Comparison of ENCODE assay signal across 16 cellular contexts in the genomic region with DNA sequence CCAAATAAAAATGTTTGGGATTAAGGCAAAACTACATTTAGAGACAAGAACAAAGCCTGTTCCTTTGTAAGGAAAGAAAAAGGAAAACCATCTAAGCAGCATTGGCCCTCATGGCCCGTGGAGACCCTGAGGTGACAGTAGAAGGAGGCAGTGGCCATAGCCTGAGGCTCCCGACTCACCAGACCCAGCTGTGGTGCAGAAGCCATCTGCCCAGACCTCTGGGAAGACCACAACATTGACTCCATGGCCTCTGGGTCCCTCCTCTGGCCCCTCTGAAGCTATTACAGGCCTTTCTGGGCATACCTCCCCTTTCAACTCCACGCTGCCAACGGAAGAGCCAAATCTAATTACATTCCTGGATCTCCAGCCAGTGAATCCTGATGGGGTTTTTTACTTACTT. TPM values are rescaled to one million over a fixed set of nuclear protein-coding genes. Genes with fewer than 3 reads are reported as not detected.
A peak's percentile ranks its signal among the peaks of the same experiment; 100 is the strongest.
DNase-seq lines count a peak whose midpoint lies in the region; ATAC-seq, FAIRE-seq and TF ChIP-seq lines count a peak whose summit lies in the region.
"Had no signal": no experiment of that assay in that cellular context is flagged by ENCODE, and none has a peak within 500 bp of the region (broad histone marks: within the 10 kb centered on the region; RNA-seq: fewer than 3 reads in every experiment).

No MANE protein-coding gene starts in this region.

- no peak overlapping the region for H3K18ac ChIP-seq in trophoblast cell (ENCODE audit: low read length)

- CTCF ChIA-PET in K562 (lab: Yijun Ruan, JAX; ENCODE audit: low intra/inter-chr PET ratio), result interaction anchor here (0.6 to 2.7 kb wide), 10 partner anchors 9 to 219 kb away, joined by 3 to 25 read pairs (median 3); no protein-coding TSS in a partner anchor

- no peak overlapping the region for H4K91ac ChIP-seq in trophoblast cell (ENCODE audit: low read depth, low read length)

- H3K9ac ChIP-seq in K562 (ENCODE audit: insufficient read depth in 1 of 2, low read depth in 2 of 2, low read length in 2 of 2) (peak overlapping the region in 1 of 2 experiments; percentile 81; a peak in 2 of 4 replicates), trophoblast cell (ENCODE audit: low read length) (no peak overlapping the region)

- H4K8ac ChIP-seq in trophoblast cell (ENCODE audit: low read depth, low read length), result no peak overlapping the region

- DNase-seq in DMS153 (lab: John Stamatoyannopoulos, UW) (peak; percentile 1), DMS153 treated with DMSO at 0.1 percent for 48 hours (lab: John Stamatoyannopoulos, UW; ENCODE audit: unreplicated experiment) (no peak), NCI-H146 treated with DMSO at 0.1 percent for 48 hours (lab: John Stamatoyannopoulos, UW; ENCODE audit: unreplicated experiment) (peak; percentile 2), K562 (ENCODE audit: extremely low read depth in 1 of 4, low spot score in 3 of 4) (peak; percentile 84 to 87 (median 86)), trophoblast cell (peak; percentile 53 to 67), cerebellar nuclear complex (lab: John Stamatoyannopoulos, UW) (no peak), ureter (ENCODE audit: low spot score) (no peak)
- DNase-seq: 8988T; activated CD4-positive, alpha-beta T cell treated with anti-CD3 and anti-CD28 coated beads, Interleukin-2, amount 10 ng/mL, durations not matched to agents 24 days and 14 days; activated naive CD4-positive, alpha-beta T cell treated with anti-CD3 and anti-CD28 coated beads for 36 hours; central memory CD4-positive, alpha-beta T cell had no signal

- intact Hi-C loops in K562 (cut with micrococcal nuclease), result loop anchor here (1.0 to 10.0 kb wide), 4 partner anchors 88 to 918 kb away; a partner anchor contains a TSS

- no peak overlapping the region for H3K14ac ChIP-seq in trophoblast cell (ENCODE audit: low read length)

- H3K79me2 ChIP-seq in K562 (ENCODE audit: control insufficient read depth, insufficient read depth, low read length) (peaks cover 87% of the 10 kb centered on the region), trophoblast cell (ENCODE audit: control insufficient read depth, insufficient read depth, low read length, poor library complexity) (no peaks in the 10 kb centered on the region)

- WGBS in K562 (ENCODE audit: insufficient coverage, low coverage, missing lambda C conversion rate), result 84% methylated on average over 4 of the region's 4 CpGs
- no CpG with 5 or more reads among the region's 4 CpGs for WGBS in trophoblast cell (ENCODE audit: extremely low coverage, insufficient coverage, insufficient read length)

- H3K36me3 ChIP-seq in K562 (ENCODE audit: control insufficient read depth, insufficient read depth, low read length) (peaks cover 97% of the 10 kb centered on the region), trophoblast cell (ENCODE audit: control insufficient read depth in 1 of 2, insufficient read depth in 2 of 2, low read length in 2 of 2) (no peaks in the 10 kb centered on the region)

- POLR2A ChIA-PET in K562 (lab: Yijun Ruan, JAX), result interaction anchor here (0.7 to 15.3 kb wide), 13 partner anchors 13 to 352 kb away, joined by 3 to 708 read pairs (median 4); a partner anchor contains a TSS

- H2AFZ ChIP-seq in K562 (ENCODE audit: low read depth, low read length), result no peak overlapping the region
- no peak overlapping the region for H2AFZ ChIP-seq in trophoblast cell (ENCODE audit: insufficient read depth, low read length, poor library complexity)

- H3K4me2 ChIP-seq in K562 (ENCODE audit: insufficient read depth, low read length) (peak overlapping the region; percentile 8; the same call in 1 of the 2 replicates), trophoblast cell (ENCODE audit: low read length) (no peak overlapping the region)

- no peak overlapping the region for H3K4ac ChIP-seq in trophoblast cell (ENCODE audit: low read depth, low read length)

- TF ChIP-seq EP300 in K562 (IDR thresholded peaks at IDR 0.05; ENCODE audit: low read length), result no peak

- H3K9me3 ChIP-seq in K562 (replicated peaks; ENCODE audit: control insufficient read depth, insufficient read depth, low read depth, low read length) (no peaks in the 10 kb centered on the region), trophoblast cell (ENCODE audit: insufficient read depth, low read depth, low read length) (peaks cover 28% of the 10 kb centered on the region)

- H3K27ac ChIP-seq in K562 (ENCODE audit: extremely low read depth, low read depth, low read length) (peak overlapping the region; percentile 2; the same call in 2 of the 3 replicates), trophoblast cell (ENCODE audit: low read depth, low read length) (no peak overlapping the region)

- no peak overlapping the region for H2AK5ac ChIP-seq in trophoblast cell (ENCODE audit: low read length)

- no peak overlapping the region for H2BK5ac ChIP-seq in trophoblast cell (ENCODE audit: low read depth, low read length, poor library complexity)

- TF ChIP-seq POLR2A in K562 (conservative IDR thresholded peaks at IDR 0.05), result no peak

- peaks cover 52 to 63% of the 10 kb centered on the region in 2 experiments for H3K4me1 ChIP-seq in K562 (replicated peaks in 1 of 2; ENCODE audit: control insufficient read depth in 2 of 2, insufficient read depth in 2 of 2, low read length in 2 of 2)
- no peaks in the 10 kb centered on the region for H3K4me1 ChIP-seq in trophoblast cell (ENCODE audit: control insufficient read depth in 1 of 2, insufficient read depth in 2 of 2, low read length in 2 of 2)

- no peak overlapping the region for H3K23ac ChIP-seq in trophoblast cell (ENCODE audit: low read length)

- H3K4me3 ChIP-seq in K562, result no peak overlapping the region
- no peak overlapping the region for H3K4me3 ChIP-seq in trophoblast cell (ENCODE audit: low read depth, low read length)

- H3K79me1 ChIP-seq in trophoblast cell (ENCODE audit: low read length), result no peaks in the 10 kb centered on the region

- no TSS peak for BruUV-seq in K562 (replicated peaks; lab: Mats Ljungman, UMichigan)

- ATAC-seq in K562, result peak; percentile 21
- no peak for ATAC-seq in GM19035 (IDR thresholded peaks at IDR 0.05; ENCODE audit: unreplicated experiment)
- ATAC-seq: esophagus mucosa, sciatic nerve had no signal

- no peak overlapping the region for H2BK120ac ChIP-seq in trophoblast cell (ENCODE audit: insufficient read depth, low read length, poor library complexity)

- H3K27me3 ChIP-seq in K562 (ENCODE audit: control insufficient read depth in 2 of 2, insufficient read depth in 2 of 2, low read length in 2 of 2) (no peaks in the 10 kb centered on the region), trophoblast cell (ENCODE audit: insufficient read depth, low read length) (peaks cover 5% of the 10 kb centered on the region)

- FAIRE-seq in K562 (lab: Jason Lieb, UNC), result no peak
- FAIRE-seq: islet of Langerhans had no signal

- peaks cover 87% of the 10 kb centered on the region for H4K20me1 ChIP-seq in K562 (replicated peaks; ENCODE audit: control insufficient read depth, insufficient read depth, low read length)

- no peak for TF ChIP-seq CTCF in K562 (IDR thresholded peaks at IDR 0.05 in 2 of 3, conservative IDR thresholded peaks at IDR 0.05 in 1 of 3; ENCODE audit: insufficient read depth in 2 of 3, low read depth in 1 of 3, low read length in 3 of 3)

- no peak overlapping the region for H2BK12ac ChIP-seq in trophoblast cell (ENCODE audit: low read length)

- H3K9me1 ChIP-seq in K562 (ENCODE audit: control insufficient read depth, insufficient read depth, low read length), result peaks cover 70% of the 10 kb centered on the region

- in situ Hi-C loops in K562 (cut with MboI), result no loop called here

- TF ChIP-seq RAD21 in K562 (CRISPR knock-in tag; conservative IDR thresholded peaks at IDR 0.05 in 1 of 2, IDR thresholded peaks at IDR 0.05 in 1 of 2), result no peak

- H4K12ac ChIP-seq in trophoblast cell (ENCODE audit: low read depth, low read length), result no peak overlapping the region

RNA-seq across cellular contexts. Expression of a gene that starts 6.4 kb away (rescaled TPM):
- total RNA-seq in K562 (2011; cell fraction: chromatin; rRNA removed; ENCODE audit: low replicate concordance), result 1,035 and 1,246 TPM in 2 replicates
- 1,013 and 1,088 TPM in 2 replicates for total RNA-seq in K562 (2011; cell fraction: nucleolus; rRNA removed)
- total RNA-seq in K562 (2011; cell fraction: nucleoplasm; rRNA removed), result 943 and 1,014 TPM in 2 replicates
- 968 and 1,107 TPM in 2 replicates for total RNA-seq in K562 (2014; rRNA removed)
- total RNA-seq in K562 (2014; rRNA removed; fragmentation: Illumina TruSeq; extraction: Trizol), result 993 and 1,024 TPM in 2 replicates
- 1,048 and 1,089 TPM in 2 replicates for total RNA-seq in K562 (2015; rRNA removed; fragmentation: Illumina TruSeq; extraction: Trizol)
- 1,138 and 1,201 TPM in 2 replicates for total RNA-seq in K562 (2021)
- 2,141 and 2,474 TPM in 2 replicates for polyA plus RNA-seq in K562 (2011; rRNA removed)
- 2,488 and 2,726 TPM in 2 replicates for polyA plus RNA-seq in K562 (2011; cell fraction: cytosol; rRNA removed)
- polyA plus RNA-seq in K562 (2011; cell fraction: nucleus; rRNA removed), result 3,679 and 4,057 TPM in 2 replicates
- polyA plus RNA-seq in K562 (2012), result 1,108 and 1,453 TPM in 2 replicates
- polyA plus RNA-seq in K562 (2014; fragmentation: Illumina TruSeq; extraction: Trizol), result 1,536 and 1,589 TPM in 2 replicates
- 1,000 to 10,000 TPM in 1 of 2 experiments, 100 to 1,000 TPM in 1; 662 to 1,142 TPM for polyA plus RNA-seq in K562 (2014; fragmentation: Nextera tagmentation; extraction: Ambion mirVana)
- polyA plus RNA-seq in K562 (2014; rRNA removed), result 1,519 and 1,644 TPM in 2 replicates
- polyA minus RNA-seq in K562 (2011; rRNA and poly(A)+ RNA removed), result 1,022 and 1,144 TPM in 2 replicates
- 512 and 653 TPM in 2 replicates for polyA minus RNA-seq in K562 (2011; cell fraction: cytosol; rRNA and poly(A)+ RNA removed)
- polyA minus RNA-seq in K562 (2011; cell fraction: nucleus; rRNA and poly(A)+ RNA removed), result 275 and 419 TPM in 2 replicates
- not detected in 2 replicates for polyA plus RNA-seq in trophoblast cell (2013)
- not detected for total RNA-seq in ureter
- total RNA-seq: activated CD4-positive, alpha-beta T cell treated with anti-CD3 and anti-CD28 coated beads, Interleukin-2, amount 10 ng/mL, durations not matched to agents 24 days and 14 days; activated naive CD4-positive, alpha-beta T cell treated with anti-CD3 and anti-CD28 coated beads for 36 hours; esophagus mucosa; temporal lobe had no signal

RNA-seq across cellular contexts. Expression of a gene that starts 32.6 kb away (rescaled TPM):
- 19.9 and 41.5 TPM in 2 replicates for total RNA-seq in K562 (2011; cell fraction: chromatin; rRNA removed; ENCODE audit: low replicate concordance)
- total RNA-seq in K562 (2011; cell fraction: nucleolus; rRNA removed), result 18.2 and 19.2 TPM in 2 replicates
- total RNA-seq in K562 (2011; cell fraction: nucleoplasm; rRNA removed), result 14.1 and 20.2 TPM in 2 replicates
- total RNA-seq in K562 (2014; rRNA removed) (19.0 and 19.8 TPM in 2 replicates), K562 (2014; rRNA removed; fragmentation: Illumina TruSeq; extraction: Trizol) (36.3 and 37.4 TPM in 2 replicates), K562 (2015; rRNA removed; fragmentation: Illumina TruSeq; extraction: Trizol) (35.8 and 38.2 TPM in 2 replicates), K562 (2021) (23.4 and 24.4 TPM in 2 replicates), ureter (not detected)
- polyA plus RNA-seq in K562 (2011; rRNA removed) (20.8 and 23.4 TPM in 2 replicates), K562 (2014; fragmentation: Illumina TruSeq; extraction: Trizol) (33.4 and 40.8 TPM in 2 replicates), K562 (2014; fragmentation: Nextera tagmentation; extraction: Ambion mirVana) (10 to 100 TPM; 28.6 to 38.6 TPM), K562 (2014; rRNA removed) (21.8 and 23.6 TPM in 2 replicates)
- polyA plus RNA-seq in K562 (2011; cell fraction: cytosol; rRNA removed), result 5.9 and 10.8 TPM in 2 replicates
- polyA plus RNA-seq in K562 (2011; cell fraction: nucleus; rRNA removed), result 9.1 and 16.6 TPM in 2 replicates
- polyA plus RNA-seq in K562 (2012), result 18.8 and 30.8 TPM in 2 replicates
- 24.3 and 38.9 TPM in 2 replicates for polyA minus RNA-seq in K562 (2011; rRNA and poly(A)+ RNA removed)
- polyA minus RNA-seq in K562 (2011; cell fraction: cytosol; rRNA and poly(A)+ RNA removed), result 8.9 and 9.6 TPM in 2 replicates
- polyA minus RNA-seq in K562 (2011; cell fraction: nucleus; rRNA and poly(A)+ RNA removed), result 8.9 and 22.7 TPM in 2 replicates
- polyA plus RNA-seq in trophoblast cell (2013), result 0.03 TPM in 1 of 2 replicates, not detected in the other
- total RNA-seq: activated CD4-positive, alpha-beta T cell treated with anti-CD3 and anti-CD28 coated beads, Interleukin-2, amount 10 ng/mL, durations not matched to agents 24 days and 14 days; activated naive CD4-positive, alpha-beta T cell treated with anti-CD3 and anti-CD28 coated beads for 36 hours; esophagus mucosa; sciatic nerve; temporal lobe had no signal

RNA-seq across cellular contexts. Expression of a gene that starts 44.1 kb away (rescaled TPM):
- total RNA-seq in K562 (2011; cell fraction: chromatin; rRNA removed; ENCODE audit: low replicate concordance), result 24.8 and 77.6 TPM in 2 replicates
- total RNA-seq in K562 (2011; cell fraction: nucleolus; rRNA removed), result 23.0 and 29.5 TPM in 2 replicates
- 45.8 and 57.4 TPM in 2 replicates for total RNA-seq in K562 (2011; cell fraction: nucleoplasm; rRNA removed)
- total RNA-seq in K562 (2014; rRNA removed), result 7.7 and 8.4 TPM in 2 replicates
- 17.1 and 20.5 TPM in 2 replicates for total RNA-seq in K562 (2014; rRNA removed; fragmentation: Illumina TruSeq; extraction: Trizol)
- total RNA-seq in K562 (2015; rRNA removed; fragmentation: Illumina TruSeq; extraction: Trizol), result 19.6 and 20.7 TPM in 2 replicates
- total RNA-seq in K562 (2021), result 18.7 and 20.0 TPM in 2 replicates
- 27.5 TPM in 2 replicates for polyA plus RNA-seq in K562 (2011; rRNA removed)
- polyA plus RNA-seq in K562 (2011; cell fraction: cytosol; rRNA removed), result 8.2 and 20.0 TPM in 2 replicates
- polyA plus RNA-seq in K562 (2011; cell fraction: nucleus; rRNA removed), result 21.5 and 27.4 TPM in 2 replicates
- polyA plus RNA-seq in K562 (2012), result 7.6 and 9.8 TPM in 2 replicates
- polyA plus RNA-seq in K562 (2014; fragmentation: Illumina TruSeq; extraction: Trizol), result 14.1 and 18.0 TPM in 2 replicates
- 10 to 100 TPM; 24.0 to 29.9 TPM for polyA plus RNA-seq in K562 (2014; fragmentation: Nextera tagmentation; extraction: Ambion mirVana)
- 11.7 and 13.5 TPM in 2 replicates for polyA plus RNA-seq in K562 (2014; rRNA removed)
- polyA minus RNA-seq in K562 (2011; rRNA and poly(A)+ RNA removed), result 88.0 and 103 TPM in 2 replicates
- polyA minus RNA-seq in K562 (2011; cell fraction: cytosol; rRNA and poly(A)+ RNA removed), result 22.2 and 28.7 TPM in 2 replicates
- polyA minus RNA-seq in K562 (2011; cell fraction: nucleus; rRNA and poly(A)+ RNA removed), result 24.2 and 40.0 TPM in 2 replicates
- 0.58 and 0.60 TPM in 2 replicates for polyA plus RNA-seq in trophoblast cell (2013)
- total RNA-seq in ureter, result 1.5 TPM

Comparison
In these comparisons a context has a peak if more than half of its experiments do, and no peak if none do; other contexts are left out.
1. DNase-seq: peak in DMS153 (single experiment), NCI-H146 treated with DMSO at 0.1 percent for 48 hours (single experiment), K562 (4 of 4) and trophoblast cell (2 of 2); none in DMS153 treated with DMSO at 0.1 percent for 48 hours (single experiment), cerebellar nuclear complex (0 of 2) and ureter (single experiment).
2. RNA of a gene that starts 6.4 kb away (total RNA-seq): 943 to 1,246 TPM in K562; not detected in ureter (single experiment); every median in the first group is over 100 times any median in the second.
3. RNA of a gene that starts 32.6 kb away (total RNA-seq): 14.1 to 41.5 TPM in K562; not detected in ureter (single experiment); every median in the first group is over 10 times any median in the second.